ENCODE assay signal across 2 cellular contexts in genomic region chr7:101943306-101943705, GRCh38.
TF ChIP-seq lines count a peak whose summit lies in the region.

No MANE protein-coding gene starts in this region.

TF ChIP-seq in GM23338, 12 proteins besides CTCF, POLR2A, EP300 and RAD21 (continued from another document):
- TF ChIP-seq ETS1 (IDR thresholded peaks at IDR 0.05): no peak
TF ChIP-seq in GM23338: peak in this region for 0.

TF ChIP-seq in WTC11, 78 proteins besides CTCF, POLR2A, EP300 and RAD21 (continued from another document):
- no peak for TF ChIP-seq GRHL2 (CRISPR knock-in tag; IDR thresholded peaks at IDR 0.05; ENCODE audit: insufficient replicate concordance, severe bottlenecking)
- TF ChIP-seq PREB (CRISPR knock-in tag; IDR thresholded peaks at IDR 0.05; ENCODE audit: borderline replicate concordance): no peak
- TF ChIP-seq ETV6 (CRISPR knock-in tag; IDR thresholded peaks at IDR 0.05): no peak
- no peak for TF ChIP-seq PRRX2 (CRISPR knock-in tag; IDR thresholded peaks at IDR 0.05)
- TF ChIP-seq ZNF281 (CRISPR knock-in tag; IDR thresholded peaks at IDR 0.05): no peak
- TF ChIP-seq HMGA2 (CRISPR knock-in tag; IDR thresholded peaks at IDR 0.05): no peak
- TF ChIP-seq ZNF138 (CRISPR knock-in tag; conservative IDR thresholded peaks at IDR 0.05): no peak
- TF ChIP-seq AFF4 (CRISPR knock-in tag; IDR thresholded peaks at IDR 0.05; ENCODE audit: borderline replicate concordance): no peak
- TF ChIP-seq NR2C2 (CRISPR knock-in tag; IDR thresholded peaks at IDR 0.05): no peak
- no peak for TF ChIP-seq FOXP1 (CRISPR knock-in tag; IDR thresholded peaks at IDR 0.05; ENCODE audit: borderline replicate concordance)
- no peak for TF ChIP-seq OVOL2 (CRISPR knock-in tag; IDR thresholded peaks at IDR 0.05; ENCODE audit: borderline replicate concordance)
- TF ChIP-seq USF1 (CRISPR knock-in tag; IDR thresholded peaks at IDR 0.05): no peak
